In the genomic region with DNA sequence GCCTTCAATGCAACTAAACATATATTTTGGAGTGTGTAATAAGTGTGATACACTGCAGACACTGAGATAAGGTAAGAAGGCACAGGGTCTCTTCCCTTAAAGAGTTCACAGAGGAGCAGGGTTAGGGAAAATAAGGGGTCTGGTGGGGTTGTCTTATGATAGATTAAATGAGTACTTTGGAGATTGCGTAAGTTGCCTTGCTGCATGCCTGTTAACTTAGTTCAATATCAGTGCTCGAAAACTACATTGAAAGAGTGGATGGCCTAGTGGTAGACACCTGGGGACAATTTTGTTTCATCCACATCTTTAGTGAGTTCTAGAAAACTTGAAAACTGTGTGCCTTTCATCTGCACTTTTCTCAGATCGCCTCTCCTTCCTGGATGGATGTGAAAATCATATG, we compare ENCODE assay signal across 33 cellular contexts.
"Had no signal": no experiment of that assay in that cellular context is flagged by ENCODE, and none has a peak within 500 bp of the region (broad histone marks: within the 10 kb centered on the region; RNA-seq: fewer than 3 reads in every experiment).

No MANE protein-coding gene starts in this region.

- ATAC-seq: activated CD4-positive, alpha-beta T cell treated with anti-CD3 and anti-CD28 coated beads for 36 hours; activated CD4-positive, CD25-positive, alpha-beta regulatory T cell treated with anti-CD3 and anti-CD28 coated beads, Interleukin-2, amount 50 U/mL, for 24 hours; activated CD8-positive, alpha-beta memory T cell treated with anti-CD3 and anti-CD28 coated beads, Interleukin-2, amount 10 ng/mL, durations not matched to agents 7 days and 5 days; activated CD8-positive, alpha-beta T cell treated with anti-CD3 and anti-CD28 coated beads, Interleukin-2, amount 10 ng/mL, durations not matched to agents 7 days and 5 days; activated naive CD8-positive, alpha-beta T cell treated with anti-CD3 and anti-CD28 coated beads, Interleukin-2, amount 50 U/mL, for 24 hours; WTC11 had no signal

- H3K36me3 ChIP-seq: ascending aorta, cardiac muscle cell had no signal

- H3K27ac ChIP-seq: ascending aorta, cardiac muscle cell, VCaP had no signal

- H3K4me3 ChIP-seq: ascending aorta, cardiac muscle cell had no signal

- H3K4me1 ChIP-seq: ascending aorta had no signal

- H3K27me3 ChIP-seq: ascending aorta, cardiac muscle cell had no signal

- DNase-seq: activated CD4-positive, alpha-beta memory T cell treated with anti-CD3 and anti-CD28 coated beads, Interleukin-2, amount 10 ng/mL, durations not matched to agents 7 days and 5 days; activated CD4-positive, alpha-beta T cell treated with anti-CD3 and anti-CD28 coated beads for 1 hour; activated CD4-positive, alpha-beta T cell treated with anti-CD3 and anti-CD28 coated beads for 36 hours; activated CD4-positive, alpha-beta T cell treated with anti-CD3 and anti-CD28 coated beads for 48 hours; activated CD4-positive, alpha-beta T cell treated with anti-CD3 and anti-CD28 coated beads, Interleukin-2, amount 10 ng/mL, durations not matched to agents 7 days and 5 days; activated CD4-positive, alpha-beta T cell treated with anti-CD3 and anti-CD28 coated beads, Interleukin-2, amount 50 U/mL, for 48 hours; activated CD4-positive, CD25-positive, alpha-beta regulatory T cell; activated CD8-positive, alpha-beta memory T cell treated with anti-CD3 and anti-CD28 coated beads for 24 hours; activated CD8-positive, alpha-beta memory T cell treated with anti-CD3 and anti-CD28 coated beads, Interleukin-2, amount 10 ng/mL, durations not matched to agents 7 days and 5 days; activated CD8-positive, alpha-beta memory T cell treated with anti-CD3 and anti-CD28 coated beads, Interleukin-2, amount 50 U/mL, for 48 hours; activated CD8-positive, alpha-beta T cell treated with anti-CD3 and anti-CD28 coated beads, Interleukin-2, amount 10 ng/mL, durations not matched to agents 7 days and 5 days; activated effector memory CD4-positive, alpha-beta T cell treated with Interleukin-2 at 50 U/mL for 16 hours; activated gamma-delta T cell; activated naive CD4-positive, alpha-beta T cell treated with anti-CD3 and anti-CD28 coated beads, Interleukin-2, amount 10 ng/mL, durations not matched to agents 7 days and 5 days; activated naive CD4-positive, alpha-beta T cell treated with Interleukin-2 at 50 U/mL for 16 hours; activated naive CD8-positive, alpha-beta T cell treated with anti-CD3 and anti-CD28 coated beads, Interleukin-2, amount 10 ng/mL, durations not matched to agents 7 days and 5 days; activated naive CD8-positive, alpha-beta T cell treated with anti-CD3 and anti-CD28 coated beads, Interleukin-2, amount 50 U/mL, for 24 hours; activated T-cell treated with anti-CD3 and anti-CD28 coated beads, Interleukin-2, amount 50 U/mL, for 24 hours; activated T-cell treated with anti-CD3 and anti-CD28 coated beads, Interleukin-2, amount 50 U/mL, for 48 hours; amygdala; anterior cingulate cortex; caudate nucleus; cerebellar nuclear complex; T-helper 1 cell; T-helper 2 cell; T-helper 9 cell had no signal

- FAIRE-seq: bronchial epithelial cell, TTC549 had no signal

- H3K9me3 ChIP-seq: ascending aorta had no signal
